18 cellular contexts compared by ENCODE assay signal in genomic region chr14:99183716-99184115, GRCh38.
A peak's percentile ranks its signal among the peaks of the same experiment; 100 is the strongest.
DNase-seq lines count a peak whose midpoint lies in the region; TF ChIP-seq lines count a peak whose summit lies in the region.
"Had no signal": no experiment of that assay in that cellular context is flagged by ENCODE, and none has a peak within 500 bp of the region (broad histone marks: within the 10 kb centered on the region; RNA-seq: fewer than 3 reads in every experiment).

No MANE protein-coding gene starts in this region.

- no peaks in the 10 kb centered on the region for H3K9me3 ChIP-seq in neuronal stem cell (replicated peaks in 1 of 2; ENCODE audit: control insufficient read depth in 2 of 2, insufficient read depth in 1 of 2, low read depth in 1 of 2, low read length in 2 of 2)
- H3K9me3 ChIP-seq: A549, esophagus muscularis mucosa, gastrocnemius medialis had no signal

- H3K4me1 Mint-ChIP-seq in activated CD4-positive, alpha-beta T cell treated with anti-CD3 and anti-CD28 coated beads, Interleukin-2, amount 10 ng/mL, durations not matched to agents 24 days and 14 days: peaks cover 93% of the 10 kb centered on the region
- peaks cover 93% of the 10 kb centered on the region for H3K4me1 Mint-ChIP-seq in activated CD4-positive, alpha-beta memory T cell treated with anti-CD3 and anti-CD28 coated beads for 36 hours (ENCODE audit: low read depth)
- H3K4me1 Mint-ChIP-seq in activated naive CD8-positive, alpha-beta T cell treated with anti-CD3 and anti-CD28 coated beads for 36 hours: peaks cover 92% of the 10 kb centered on the region
- peaks cover 29% of the 10 kb centered on the region for H3K4me1 Mint-ChIP-seq in mesothelial cell of epicardium

- no peak overlapping the region for H3K18ac ChIP-seq in neuronal stem cell (ENCODE audit: low read length)

- in situ Hi-C loops in GM13976 (cut with MboI; ENCODE audit: low sequenced_read_pairs, unreplicated experiment): no loop called here

- H3K14ac ChIP-seq in neuronal stem cell (ENCODE audit: low read length): no peak overlapping the region

- no peak overlapping the region for H3K27ac ChIP-seq in neuronal stem cell (replicated peaks; ENCODE audit: low read length)
- H3K27ac ChIP-seq: A549, esophagus muscularis mucosa, gastrocnemius medialis had no signal

- H2BK5ac ChIP-seq in neuronal stem cell (ENCODE audit: low read length): peak overlapping the region; percentile 4

- WGBS in neuronal stem cell (ENCODE audit: extremely low coverage in 2 of 2, insufficient read length in 2 of 2, insufficient replicate concordance in 1 of 2), 2 donors: no CpG with 5 or more reads among the region's 8 CpGs

- H3K27ac Mint-ChIP-seq in activated CD4-positive, alpha-beta T cell treated with anti-CD3 and anti-CD28 coated beads, Interleukin-2, amount 10 ng/mL, durations not matched to agents 24 days and 14 days: peak overlapping the region; percentile 93
- peak overlapping the region; percentile 88 for H3K27ac Mint-ChIP-seq in activated CD4-positive, alpha-beta memory T cell treated with anti-CD3 and anti-CD28 coated beads for 36 hours
- H3K27ac Mint-ChIP-seq in activated naive CD8-positive, alpha-beta T cell treated with anti-CD3 and anti-CD28 coated beads for 36 hours: peak overlapping the region; percentile 95
- no peak overlapping the region for H3K27ac Mint-ChIP-seq in mesothelial cell of epicardium
- H3K27ac Mint-ChIP-seq: IgD-negative memory B cell had no signal

- TF ChIP-seq CTCF in GM13976 (IDR thresholded peaks at IDR 0.05; ENCODE audit: borderline replicate concordance, control extremely low read depth, extremely low read depth, insufficient read depth, missing control alignments) (no peak), mesothelial cell of epicardium (IDR thresholded peaks at IDR 0.05; ENCODE audit: unreplicated experiment) (no peak)

- CTCF ChIA-PET in activated CD4-positive, alpha-beta memory T cell treated with anti-CD3 and anti-CD28 coated beads for 36 hours (lab: Charles Lee): interaction anchor here (0.8 kb wide), 1 partner anchor 58 kb away, joined by 3 read pairs; no protein-coding TSS in a partner anchor

- H3K27me3 Mint-ChIP-seq in activated CD4-positive, alpha-beta T cell treated with anti-CD3 and anti-CD28 coated beads, Interleukin-2, amount 10 ng/mL, durations not matched to agents 24 days and 14 days: no peaks in the 10 kb centered on the region
- no peaks in the 10 kb centered on the region for H3K27me3 Mint-ChIP-seq in activated CD4-positive, alpha-beta memory T cell treated with anti-CD3 and anti-CD28 coated beads for 36 hours
- no peaks in the 10 kb centered on the region for H3K27me3 Mint-ChIP-seq in activated naive CD8-positive, alpha-beta T cell treated with anti-CD3 and anti-CD28 coated beads for 36 hours
- no peaks in the 10 kb centered on the region for H3K27me3 Mint-ChIP-seq in mesothelial cell of epicardium (ENCODE audit: low read depth)

- H2BK120ac ChIP-seq in neuronal stem cell (ENCODE audit: low read depth, low read length): no peak overlapping the region

- H3K36me3 ChIP-seq in neuronal stem cell (replicated peaks in 1 of 2; ENCODE audit: control insufficient read depth in 2 of 2, insufficient read depth in 2 of 2, low read length in 2 of 2): no peaks in the 10 kb centered on the region
- H3K36me3 ChIP-seq: esophagus muscularis mucosa, gastrocnemius medialis had no signal

- H3K9ac ChIP-seq in neuronal stem cell (ENCODE audit: low read depth, low read length, poor library complexity): no peak overlapping the region

- intact Hi-C loops in activated CD4-positive, alpha-beta T cell treated with anti-CD3 and anti-CD28 coated beads, Interleukin-2, amount 10 ng/mL, durations not matched to agents 24 days and 14 days (cut with micrococcal nuclease): loop anchor here (2.0 kb wide), 1 partner anchor 81 kb away; no protein-coding TSS in a partner anchor
- intact Hi-C loops in activated CD4-positive, alpha-beta memory T cell treated with anti-CD3 and anti-CD28 coated beads for 36 hours (cut with micrococcal nuclease): loop anchor here (10.0 kb wide), 1 partner anchor 189 kb away; no protein-coding TSS in a partner anchor

- peaks cover 42% of the 10 kb centered on the region for H3K36me3 Mint-ChIP-seq in activated CD4-positive, alpha-beta T cell treated with anti-CD3 and anti-CD28 coated beads, Interleukin-2, amount 10 ng/mL, durations not matched to agents 24 days and 14 days (ENCODE audit: low read depth)
- H3K36me3 Mint-ChIP-seq in activated CD4-positive, alpha-beta memory T cell treated with anti-CD3 and anti-CD28 coated beads for 36 hours: peaks cover 33% of the 10 kb centered on the region
- H3K36me3 Mint-ChIP-seq in activated naive CD8-positive, alpha-beta T cell treated with anti-CD3 and anti-CD28 coated beads for 36 hours: peaks cover 48% of the 10 kb centered on the region
- H3K36me3 Mint-ChIP-seq in mesothelial cell of epicardium: peaks cover 2% of the 10 kb centered on the region
- H3K36me3 Mint-ChIP-seq: IgD-negative memory B cell had no signal

- H4K8ac ChIP-seq in neuronal stem cell (ENCODE audit: low read depth, low read length): no peak overlapping the region

- H3K4me3 ChIP-seq in neuronal stem cell (ENCODE audit: low read length in 2 of 2): peak overlapping the region in 1 of 2 donors; percentile 10
- H3K4me3 ChIP-seq: A549, esophagus muscularis mucosa, gastrocnemius medialis had no signal

- H4K91ac ChIP-seq in neuronal stem cell (ENCODE audit: low read depth, low read length, poor library complexity): no peak overlapping the region

- no peak overlapping the region for H3K4ac ChIP-seq in neuronal stem cell (ENCODE audit: low read length)

- no peak overlapping the region for H2BK12ac ChIP-seq in neuronal stem cell (ENCODE audit: low read length)

- H2AFZ ChIP-seq in neuronal stem cell (ENCODE audit: low read length): no peak overlapping the region

- H3K4me3 Mint-ChIP-seq in activated CD4-positive, alpha-beta T cell treated with anti-CD3 and anti-CD28 coated beads, Interleukin-2, amount 10 ng/mL, durations not matched to agents 24 days and 14 days: peak overlapping the region; percentile 34
- peak overlapping the region; percentile 13 for H3K4me3 Mint-ChIP-seq in activated CD4-positive, alpha-beta memory T cell treated with anti-CD3 and anti-CD28 coated beads for 36 hours
- peak overlapping the region; percentile 61 for H3K4me3 Mint-ChIP-seq in activated naive CD8-positive, alpha-beta T cell treated with anti-CD3 and anti-CD28 coated beads for 36 hours
- H3K4me3 Mint-ChIP-seq in mesothelial cell of epicardium: no peak overlapping the region
- H3K4me3 Mint-ChIP-seq: IgD-negative memory B cell had no signal

- H2AK5ac ChIP-seq in neuronal stem cell (ENCODE audit: low read depth, low read length): no peak overlapping the region

- no peaks in the 10 kb centered on the region for H3K4me1 ChIP-seq in neuronal stem cell (ENCODE audit: control insufficient read depth in 2 of 2, insufficient read depth in 1 of 2, low read depth in 1 of 2, low read length in 2 of 2)
- H3K4me1 ChIP-seq: A549, esophagus muscularis mucosa, gastrocnemius medialis had no signal

- no peaks in the 10 kb centered on the region for H3K79me1 ChIP-seq in neuronal stem cell (ENCODE audit: low read depth, low read length)

- H3K9me3 Mint-ChIP-seq in activated CD4-positive, alpha-beta T cell treated with anti-CD3 and anti-CD28 coated beads, Interleukin-2, amount 10 ng/mL, durations not matched to agents 24 days and 14 days: no peaks in the 10 kb centered on the region
- no peaks in the 10 kb centered on the region for H3K9me3 Mint-ChIP-seq in activated CD4-positive, alpha-beta memory T cell treated with anti-CD3 and anti-CD28 coated beads for 36 hours
- H3K9me3 Mint-ChIP-seq in activated naive CD8-positive, alpha-beta T cell treated with anti-CD3 and anti-CD28 coated beads for 36 hours: no peaks in the 10 kb centered on the region
- H3K9me3 Mint-ChIP-seq in mesothelial cell of epicardium: no peaks in the 10 kb centered on the region

- H3K27me3 ChIP-seq in neuronal stem cell (ENCODE audit: control insufficient read depth in 3 of 3, insufficient read depth in 3 of 3, low read depth in 1 of 3, low read length in 3 of 3): peaks cover 0 to 5% (median 0%) of the 10 kb centered on the region in 3 experiments

- DNase-seq in activated CD4-positive, alpha-beta T cell treated with anti-CD3 and anti-CD28 coated beads, Interleukin-2, amount 10 ng/mL, durations not matched to agents 24 days and 14 days: no peak
- no peak for DNase-seq in activated CD4-positive, alpha-beta T cell treated with anti-CD3 and anti-CD28 coated beads, Interleukin-2, amount 50 U/mL, for 4 hours
- DNase-seq in activated CD4-positive, alpha-beta memory T cell treated with anti-CD3 and anti-CD28 coated beads for 36 hours: no peak
- no peak for DNase-seq in activated naive CD8-positive, alpha-beta T cell treated with anti-CD3 and anti-CD28 coated beads for 36 hours
- no peak for DNase-seq in neuronal stem cell (ENCODE audit: low spot score)
- no peak for DNase-seq in GM13976 (ENCODE audit: low spot score)
- DNase-seq in mesothelial cell of epicardium (ENCODE audit: low spot score in 2 of 2, unreplicated experiment in 2 of 2): no peak
- no peak for DNase-seq in NCI-H748 (lab: John Stamatoyannopoulos, UW; ENCODE audit: unreplicated experiment)
- DNase-seq: activated CD4-positive, alpha-beta T cell treated with anti-CD3 and anti-CD28 coated beads, Interleukin-2, amount 50 U/mL, for 1 hour; activated gamma-delta T cell; effector CD4-positive, alpha-beta T cell; gastrocnemius medialis; hypothalamus; NCI-H526; stimulated activated CD4-positive, alpha-beta T cell treated with anti-CD3 and anti-CD28 coated beads, Interleukin-12 subunit alpha, Interleukin-12 subunit beta, amount 100 ng/mL, for 4 hours had no signal

- H2BK15ac ChIP-seq in neuronal stem cell (ENCODE audit: low read length): no peak overlapping the region

- H3K23ac ChIP-seq in neuronal stem cell (ENCODE audit: low read depth, low read length, poor library complexity): no peak overlapping the region

- POLR2A ChIA-PET in activated CD4-positive, alpha-beta memory T cell treated with anti-CD3 and anti-CD28 coated beads for 36 hours (lab: Charles Lee): interaction anchor here (1.1 kb wide), 1 partner anchor 41 kb away, joined by 3 read pairs; no protein-coding TSS in a partner anchor

- no peak overlapping the region for H3K4me2 ChIP-seq in neuronal stem cell (ENCODE audit: insufficient read depth, low read length, poor library complexity, severe bottlenecking)
- H3K4me2 ChIP-seq: A549 had no signal
